In the genomic region with DNA sequence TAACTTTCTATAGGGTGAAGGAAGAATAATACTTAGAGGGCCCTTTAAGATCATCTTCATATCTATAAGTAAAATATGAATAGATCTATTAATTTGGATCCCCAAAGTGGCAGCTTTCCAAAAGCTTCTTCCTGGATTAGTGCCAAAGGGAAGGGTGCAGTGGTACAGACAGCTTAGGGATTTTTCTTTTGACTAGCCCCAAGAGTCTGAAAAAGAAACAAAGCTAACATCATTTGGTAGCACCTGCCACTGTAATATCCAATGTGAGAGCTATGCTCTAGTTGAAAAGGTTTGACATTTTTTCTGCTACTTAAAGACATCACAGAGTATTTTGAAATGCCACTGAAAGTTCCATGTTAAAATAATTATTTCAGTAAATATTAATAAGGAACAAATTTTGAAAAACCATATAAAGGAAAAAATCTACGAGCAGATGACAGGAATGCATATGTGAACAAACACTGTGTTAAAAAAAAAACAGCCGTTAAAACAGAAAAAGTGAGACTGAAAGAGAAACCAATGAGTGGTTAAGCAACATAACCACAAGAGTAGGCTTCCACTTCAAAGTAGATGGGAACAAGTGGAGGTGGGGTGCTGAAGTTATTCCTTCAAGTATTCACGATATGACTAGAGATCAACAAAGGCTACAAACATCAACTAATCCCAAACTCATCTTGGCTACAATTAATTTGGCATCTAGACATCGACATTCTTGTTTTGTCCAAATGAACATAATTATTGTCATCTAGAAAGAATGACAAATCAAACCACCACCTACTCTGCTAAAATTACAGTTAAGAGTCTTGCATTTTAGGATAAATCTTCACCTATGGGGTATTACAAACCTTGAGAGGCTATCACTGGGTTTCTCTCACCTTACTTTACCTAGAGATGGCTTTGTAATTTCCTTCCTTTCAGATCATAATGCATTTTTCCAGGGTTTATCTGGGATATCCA, we compare ENCODE assay signal across 9 cellular contexts.
A peak's percentile ranks its signal among the peaks of the same experiment; 100 is the strongest.
DNase-seq lines count a peak whose midpoint lies in the region; ATAC-seq lines count a peak whose summit lies in the region.
"Had no signal": no experiment of that assay in that cellular context is flagged by ENCODE, and none has a peak within 500 bp of the region (broad histone marks: within the 10 kb centered on the region; RNA-seq: fewer than 3 reads in every experiment).

No MANE protein-coding gene starts in this region.

- CTCF ChIA-PET in activated CD8-positive, alpha-beta memory T cell treated with anti-CD3 and anti-CD28 coated beads, Interleukin-2, amount 10 ng/mL, durations not matched to agents 7 days and 5 days (lab: Charles Lee) = interaction anchor here (0.9 to 2.1 kb wide), 3 partner anchors 16 to 137 kb away, joined by 3 to 6 read pairs (median 3); no protein-coding TSS in a partner anchor

- ATAC-seq in activated CD8-positive, alpha-beta memory T cell treated with anti-CD3 and anti-CD28 coated beads, Interleukin-2, amount 10 ng/mL, durations not matched to agents 7 days and 5 days = peak; percentile 80
- ATAC-seq in HG02840 (IDR thresholded peaks at IDR 0.05; ENCODE audit: low FRiP score, unreplicated experiment) = peak; percentile 74
- peak; percentile 60 to 64 for ATAC-seq in stimulated activated naive B cell treated with anti-CD40 and anti-IgM and Interleukin-4, amounts not matched to agents 10 μg/mL and 1 μg/mL and 100 μg/mL, for 72 hours (replicated peaks)
- ATAC-seq: Panc1 had no signal

- peaks cover 8% of the 10 kb centered on the region for H3K9me3 Mint-ChIP-seq in activated CD8-positive, alpha-beta memory T cell treated with anti-CD3 and anti-CD28 coated beads, Interleukin-2, amount 10 ng/mL, durations not matched to agents 7 days and 5 days (ENCODE audit: low read depth)
- peaks cover 4% of the 10 kb centered on the region in 2 donors for H3K9me3 Mint-ChIP-seq in stimulated activated naive B cell treated with anti-CD40 and anti-IgM and Interleukin-4, amounts not matched to agents 10 μg/mL and 1 μg/mL and 100 μg/mL, for 72 hours

- H3K27ac Mint-ChIP-seq in activated CD8-positive, alpha-beta memory T cell treated with anti-CD3 and anti-CD28 coated beads, Interleukin-2, amount 10 ng/mL, durations not matched to agents 7 days and 5 days = peak overlapping the region; percentile 92
- H3K27ac Mint-ChIP-seq in stimulated activated naive B cell treated with anti-CD40 and anti-IgM and Interleukin-4, amounts not matched to agents 10 μg/mL and 1 μg/mL and 100 μg/mL, for 72 hours = no peak overlapping the region

- H3K36me3 Mint-ChIP-seq in activated CD8-positive, alpha-beta memory T cell treated with anti-CD3 and anti-CD28 coated beads, Interleukin-2, amount 10 ng/mL, durations not matched to agents 7 days and 5 days = peaks cover 46% of the 10 kb centered on the region
- H3K36me3 Mint-ChIP-seq in stimulated activated naive B cell treated with anti-CD40 and anti-IgM and Interleukin-4, amounts not matched to agents 10 μg/mL and 1 μg/mL and 100 μg/mL, for 72 hours = peaks cover 51 to 67% of the 10 kb centered on the region in 2 donors

- H3K4me1 Mint-ChIP-seq in activated CD8-positive, alpha-beta memory T cell treated with anti-CD3 and anti-CD28 coated beads, Interleukin-2, amount 10 ng/mL, durations not matched to agents 7 days and 5 days = peaks cover 35% of the 10 kb centered on the region
- peaks cover 3 to 9% of the 10 kb centered on the region in 2 donors for H3K4me1 Mint-ChIP-seq in stimulated activated naive B cell treated with anti-CD40 and anti-IgM and Interleukin-4, amounts not matched to agents 10 μg/mL and 1 μg/mL and 100 μg/mL, for 72 hours

- H3K4me3 Mint-ChIP-seq in activated CD8-positive, alpha-beta memory T cell treated with anti-CD3 and anti-CD28 coated beads, Interleukin-2, amount 10 ng/mL, durations not matched to agents 7 days and 5 days = peak overlapping the region; percentile 64
- H3K4me3 Mint-ChIP-seq in stimulated activated naive B cell treated with anti-CD40 and anti-IgM and Interleukin-4, amounts not matched to agents 10 μg/mL and 1 μg/mL and 100 μg/mL, for 72 hours = no peak overlapping the region

- no peaks in the 10 kb centered on the region for H3K27me3 Mint-ChIP-seq in activated CD8-positive, alpha-beta memory T cell treated with anti-CD3 and anti-CD28 coated beads, Interleukin-2, amount 10 ng/mL, durations not matched to agents 7 days and 5 days
- no peaks in the 10 kb centered on the region for H3K27me3 Mint-ChIP-seq in stimulated activated naive B cell treated with anti-CD40 and anti-IgM and Interleukin-4, amounts not matched to agents 10 μg/mL and 1 μg/mL and 100 μg/mL, for 72 hours

- DNase-seq in activated CD8-positive, alpha-beta memory T cell treated with anti-CD3 and anti-CD28 coated beads, Interleukin-2, amount 10 ng/mL, durations not matched to agents 7 days and 5 days = no peak
- DNase-seq in activated CD8-positive, alpha-beta memory T cell treated with anti-CD3 and anti-CD28 coated beads for 24 hours = no peak
- DNase-seq in NOMO-1 treated with DMSO at 0.1 percent for 48 hours (lab: John Stamatoyannopoulos, UW; ENCODE audit: unreplicated experiment) (peak; percentile 93), Ammon's horn (ENCODE audit: low spot score) (no peak), NCI-H1092 (lab: John Stamatoyannopoulos, UW) (no peak), anterior cingulate cortex (lab: John Stamatoyannopoulos, UW) (no peak)
- no peak for DNase-seq in stimulated activated naive B cell treated with anti-CD40 and anti-IgM and Interleukin-4, amounts not matched to agents 10 μg/mL and 1 μg/mL and 100 μg/mL, for 72 hours
